15 cellular contexts compared by ENCODE assay signal in the genomic region with DNA sequence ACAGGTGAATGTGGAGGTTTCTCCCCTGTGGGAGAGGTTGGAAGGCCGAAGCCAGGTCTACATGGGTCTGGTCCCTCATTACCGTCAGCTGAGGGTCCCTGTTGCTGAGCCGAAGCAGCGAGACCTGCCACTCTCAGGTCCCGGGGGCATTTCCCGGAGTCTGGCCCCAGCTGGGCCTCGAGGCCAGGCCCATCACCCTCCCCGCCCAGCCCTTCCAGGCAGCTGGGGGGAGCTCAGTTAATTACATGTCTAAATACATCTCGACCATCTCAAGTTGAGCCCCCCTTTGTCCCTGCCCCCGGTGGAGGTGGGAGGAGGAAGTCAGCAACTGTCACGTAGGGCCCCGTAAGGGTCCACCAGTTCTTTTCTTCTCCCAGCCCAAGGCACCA. TPM values are rescaled to one million over a fixed set of nuclear protein-coding genes. Genes with fewer than 3 reads are reported as not detected.
"Had no signal": no experiment of that assay in that cellular context is flagged by ENCODE, and none has a peak within 500 bp of the region (broad histone marks: within the 10 kb centered on the region; RNA-seq: fewer than 3 reads in every experiment).

No MANE protein-coding gene starts in this region.

- H3K27me3 ChIP-seq: body of pancreas, ovary, tibial artery had no signal

- H3K9me3 ChIP-seq: body of pancreas had no signal

- H3K36me3 ChIP-seq: ovary had no signal

- DNase-seq: activated B cell treated with CpG ODN at 0.5 μM for 24 hours; activated CD4-positive, alpha-beta T cell treated with anti-CD3 and anti-CD28 coated beads, Interleukin-2, amount 10 ng/mL, durations not matched to agents 24 days and 14 days; activated CD8-positive, alpha-beta memory T cell treated with anti-CD3 and anti-CD28 coated beads for 24 hours; activated naive CD4-positive, alpha-beta T cell treated with anti-CD3 and anti-CD28 coated beads, Interleukin-2, amount 10 ng/mL, durations not matched to agents 7 days and 5 days; body of pancreas; cerebellar nuclear complex; effector memory CD8-positive, alpha-beta T cell; midbrain; naive thymus-derived CD4-positive, alpha-beta T cell; small intestine; T-helper 17 cell had no signal

- H3K27ac ChIP-seq: ovary, tibial artery had no signal

- H3K4me1 Mint-ChIP-seq: activated T-helper 17 cell treated with anti-CD3 and anti-CD28 coated beads, Interleukin-2, amount 50 U/mL, for 72 hours had no signal

- H3K36me3 Mint-ChIP-seq: activated naive CD4-positive, alpha-beta T cell treated with anti-CD3 and anti-CD28 coated beads, Interleukin-2, amount 10 ng/mL, durations not matched to agents 7 days and 5 days had no signal

- H3K27ac Mint-ChIP-seq: activated B cell treated with CpG ODN at 0.5 μM for 24 hours; activated CD4-positive, alpha-beta T cell treated with anti-CD3 and anti-CD28 coated beads, Interleukin-2, amount 10 ng/mL, durations not matched to agents 24 days and 14 days; activated naive CD4-positive, alpha-beta T cell treated with anti-CD3 and anti-CD28 coated beads, Interleukin-2, amount 10 ng/mL, durations not matched to agents 7 days and 5 days; activated T-helper 17 cell treated with anti-CD3 and anti-CD28 coated beads, Interleukin-2, amount 50 U/mL, for 72 hours; dendritic cell treated with granulocyte-macrophage colony-stimulating factor and Interleukin-4, amounts not matched to agents 40 ng/mL and 50 ng/mL, for 4 days; effector memory CD8-positive, alpha-beta T cell had no signal

- H3K9me3 Mint-ChIP-seq: activated B cell treated with CpG ODN at 0.5 μM for 24 hours; activated CD4-positive, alpha-beta T cell treated with anti-CD3 and anti-CD28 coated beads, Interleukin-2, amount 10 ng/mL, durations not matched to agents 24 days and 14 days; activated naive CD4-positive, alpha-beta T cell treated with anti-CD3 and anti-CD28 coated beads, Interleukin-2, amount 10 ng/mL, durations not matched to agents 7 days and 5 days; effector memory CD8-positive, alpha-beta T cell had no signal

- H3K4me3 ChIP-seq: body of pancreas, ovary, tibial artery had no signal

- ATAC-seq: activated T-helper 17 cell treated with anti-CD3 and anti-CD28 coated beads, Interleukin-2, amount 50 U/mL, for 72 hours; body of pancreas; effector memory CD8-positive, alpha-beta T cell; naive thymus-derived CD4-positive, alpha-beta T cell; T-helper 17 cell had no signal

- H3K4me3 Mint-ChIP-seq: activated B cell treated with CpG ODN at 0.5 μM for 24 hours; activated naive CD4-positive, alpha-beta T cell treated with anti-CD3 and anti-CD28 coated beads, Interleukin-2, amount 10 ng/mL, durations not matched to agents 7 days and 5 days; dendritic cell treated with granulocyte-macrophage colony-stimulating factor and Interleukin-4, amounts not matched to agents 40 ng/mL and 50 ng/mL, for 4 days; T-helper 17 cell had no signal

RNA-seq across cellular contexts. Expression of a gene that starts 47.3 kb away (rescaled TPM):
- polyA plus RNA-seq: naive thymus-derived CD4-positive, alpha-beta T cell had no signal
